ENCODE assay signal across 35 cellular contexts in genomic region chr17:5179003-5179402, GRCh38. TPM values are rescaled to one million over a fixed set of nuclear protein-coding genes. Genes with fewer than 3 reads are reported as not detected.
"Had no signal": no experiment of that assay in that cellular context is flagged by ENCODE, and none has a peak within 500 bp of the region (broad histone marks: within the 10 kb centered on the region; RNA-seq: fewer than 3 reads in every experiment).

No MANE protein-coding gene starts in this region.

- FAIRE-seq: colon, endothelial cell of umbilical vein had no signal

- ATAC-seq: activated CD4-positive, CD25-positive, alpha-beta regulatory T cell treated with anti-CD3 and anti-CD28 coated beads, Interleukin-2, amount 50 U/mL, for 24 hours; activated T-cell treated with anti-CD3 and anti-CD28 coated beads, Interleukin-2, amount 50 U/mL, for 4 hours; activated T-helper 17 cell treated with anti-CD3 and anti-CD28 coated beads, Interleukin-2, amount 50 U/mL, for 72 hours; body of pancreas; effector memory CD8-positive, alpha-beta T cell; gastroesophageal sphincter; T-helper 17 cell had no signal

- H3K27ac ChIP-seq: adrenal gland, body of pancreas, epithelial cell of prostate, esophagus squamous epithelium, gastroesophageal sphincter, heart right ventricle, WERI-Rb-1 had no signal

- H3K4me1 ChIP-seq: adrenal gland, body of pancreas, esophagus squamous epithelium, gastroesophageal sphincter, heart right ventricle had no signal

- DNase-seq: activated B cell treated with CpG ODN at 0.5 μM for 24 hours; activated CD4-positive, alpha-beta memory T cell treated with anti-CD3 and anti-CD28 coated beads, Interleukin-2, amount 10 ng/mL, durations not matched to agents 7 days and 5 days; activated CD4-positive, alpha-beta T cell treated with anti-CD3 and anti-CD28 coated beads for 48 hours; activated CD8-positive, alpha-beta memory T cell treated with anti-CD3 and anti-CD28 coated beads, Interleukin-2, amount 50 U/mL, for 48 hours; activated effector memory CD4-positive, alpha-beta T cell treated with Interleukin-2 at 50 U/mL for 16 hours; activated gamma-delta T cell treated with Interleukin-2 at 50 U/mL for 16 hours; activated naive CD4-positive, alpha-beta T cell treated with anti-CD3 and anti-CD28 coated beads, Interleukin-2, amount 50 U/mL, for 16 hours; activated naive CD4-positive, alpha-beta T cell treated with Interleukin-2 at 50 U/mL for 16 hours; activated T-cell treated with anti-CD3 and anti-CD28 coated beads, Interleukin-2, amount 50 U/mL, for 4 hours; adrenal gland; amygdala; aorta; body of pancreas; caudate nucleus; cortex of kidney; dermis blood vessel endothelial cell; effector CD4-positive, alpha-beta T cell; effector memory CD8-positive, alpha-beta T cell; esophagus squamous epithelium; foreskin melanocyte; heart right ventricle; T-helper 1 cell; T-helper 17 cell; T1000; WERI-Rb-1 had no signal

- H3K4me3 ChIP-seq: adrenal gland, body of pancreas, esophagus squamous epithelium, gastroesophageal sphincter, heart right ventricle had no signal

- H3K27me3 ChIP-seq: adrenal gland, body of pancreas, esophagus squamous epithelium, gastroesophageal sphincter, heart right ventricle had no signal

- H3K36me3 ChIP-seq: adrenal gland had no signal

RNA-seq across cellular contexts. Expression of gene SCIMP, which starts 55.7 kb away (rescaled TPM):
- total RNA-seq: activated CD4-positive, alpha-beta memory T cell treated with anti-CD3 and anti-CD28 coated beads, Interleukin-2, amount 10 ng/mL, durations not matched to agents 7 days and 5 days; activated T-helper 17 cell treated with anti-CD3 and anti-CD28 coated beads, Interleukin-2, amount 50 U/mL, for 72 hours; chondrocyte; dermis blood vessel endothelial cell; endothelial cell of umbilical vein; fibroblast of lung; fibroblast of villous mesenchyme; glomerular endothelial cell had no signal
- polyA plus RNA-seq: endothelial cell of umbilical vein, fibroblast of lung had no signal
